In the genomic region with DNA sequence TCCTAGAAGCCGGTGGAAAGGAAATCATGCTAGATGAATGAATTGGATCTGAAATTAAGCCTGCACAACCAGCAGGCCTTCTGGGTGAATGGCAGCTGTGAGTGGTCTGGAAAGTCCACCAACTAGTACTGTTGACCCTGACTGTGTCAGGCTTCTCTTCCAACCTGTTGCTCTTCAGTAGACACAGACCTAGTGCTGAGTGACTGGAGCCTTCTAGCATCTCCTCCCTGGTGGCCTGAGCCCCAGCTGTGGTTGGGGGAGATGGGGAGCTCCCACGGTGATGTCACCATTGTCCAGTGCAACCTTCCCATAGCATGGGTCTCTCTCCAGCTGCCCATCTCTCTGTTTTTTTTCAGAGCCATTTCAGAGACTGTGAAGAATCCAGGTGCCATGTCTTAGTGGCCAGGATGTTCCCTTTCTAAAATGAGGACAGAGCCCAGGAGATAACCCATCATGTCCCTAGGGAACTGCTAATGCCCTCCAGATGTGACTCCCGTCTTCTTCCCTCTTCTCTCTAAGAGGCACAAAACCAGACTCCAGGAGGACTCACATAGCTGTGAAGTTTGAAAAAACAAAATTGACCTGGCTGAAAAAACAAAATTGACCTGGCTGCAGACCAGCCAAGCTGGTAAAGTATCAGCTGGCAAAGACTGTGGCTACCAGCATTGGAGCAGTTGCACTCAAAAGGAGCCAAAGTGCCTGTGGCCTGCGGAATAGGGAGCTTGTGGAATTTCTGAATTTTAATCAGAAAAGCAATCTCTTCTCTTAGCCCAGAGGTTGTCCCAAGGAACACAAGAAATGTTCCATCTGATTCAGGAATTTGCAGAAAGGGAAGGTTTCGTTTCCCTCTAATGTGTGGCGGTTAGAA, we compare ENCODE assay signal across 1 cellular context.
TF ChIP-seq lines count a peak whose summit lies in the region.

No MANE protein-coding gene starts in this region.

TF ChIP-seq in IMR-90, 13 proteins besides CTCF, POLR2A, EP300 and RAD21:
- TF ChIP-seq CEBPB (IDR thresholded peaks at IDR 0.05; ENCODE audit: low read depth, low read length) (no peak), MAZ (IDR thresholded peaks at IDR 0.05; ENCODE audit: borderline replicate concordance, low read depth, low read length) (no peak), SMC3 (IDR thresholded peaks at IDR 0.05; ENCODE audit: low read depth, low read length) (no peak), RFX5 (IDR thresholded peaks at IDR 0.05; ENCODE audit: low read depth, low read length) (no peak), CHD1 (IDR thresholded peaks at IDR 0.05; ENCODE audit: low read depth, low read length) (no peak)
